26 cellular contexts compared by ENCODE assay signal in genomic region chr10:50271564-50272250, GRCh38. TPM values are rescaled to one million over a fixed set of nuclear protein-coding genes. Genes with fewer than 3 reads are reported as not detected.
A peak's percentile ranks its signal among the peaks of the same experiment; 100 is the strongest.
DNase-seq lines count a peak whose midpoint lies in the region; ATAC-seq, FAIRE-seq and TF ChIP-seq lines count a peak whose summit lies in the region.
"Had no signal": no experiment of that assay in that cellular context is flagged by ENCODE, and none has a peak within 500 bp of the region (broad histone marks: within the 10 kb centered on the region; RNA-seq: fewer than 3 reads in every experiment).

No MANE protein-coding gene starts in this region.

- TF ChIP-seq POLR2A in HepG2 (IDR thresholded peaks at IDR 0.05; ENCODE audit: insufficient read depth in 1 of 2, low read depth in 2 of 2, low read length in 2 of 2): no peak
- TF ChIP-seq POLR2A in right lobe of liver (IDR thresholded peaks at IDR 0.05): no peak
- no peak for TF ChIP-seq POLR2A in K562 (conservative IDR thresholded peaks at IDR 0.05)

- in situ Hi-C loops in HepG2 (cut with HindIII; ENCODE audit: extremely low pct_ligation_motif_present, low pct_unique_long_range_greater_than_20kb): no loop called here
- in situ Hi-C loops in K562 (cut with MboI): no loop called here

- no peak overlapping the region for H3K9ac ChIP-seq in HepG2 (ENCODE audit: insufficient read depth, low read depth, low read length)
- no peak overlapping the region for H3K9ac ChIP-seq in K562 (ENCODE audit: insufficient read depth in 1 of 2, low read depth in 2 of 2, low read length in 2 of 2)

- H3K9me3 ChIP-seq in HepG2 (ENCODE audit: low read length) (no peaks in the 10 kb centered on the region), right lobe of liver (no peaks in the 10 kb centered on the region), HEK293 (ENCODE audit: control insufficient read depth, insufficient read depth, low read depth, low read length) (no peaks in the 10 kb centered on the region), K562 (replicated peaks; ENCODE audit: control insufficient read depth, insufficient read depth, low read depth, low read length) (no peaks in the 10 kb centered on the region)
- H3K9me3 ChIP-seq: BE2C, MG63, SJCRH30 had no signal

- H3K27me3 ChIP-seq in HepG2 (ENCODE audit: control insufficient read depth in 1 of 2, insufficient read depth in 2 of 2, low read length in 2 of 2) (no peaks in the 10 kb centered on the region; a peak in 1 of 5 replicates), right lobe of liver (no peaks in the 10 kb centered on the region), K562 (ENCODE audit: control insufficient read depth in 2 of 2, insufficient read depth in 2 of 2, low read length in 2 of 2) (no peaks in the 10 kb centered on the region)
- H3K27me3 ChIP-seq: BE2C, MG63, SJCRH30 had no signal

- intact Hi-C loops in HepG2 (cut with micrococcal nuclease; ENCODE audit: unreplicated experiment) (no loop called here), right lobe of liver (cut with DNase I) (no loop called here), K562 (cut with micrococcal nuclease) (no loop called here)

- H3K9me1 ChIP-seq in K562 (ENCODE audit: control insufficient read depth, insufficient read depth, low read length): no peaks in the 10 kb centered on the region

- peaks cover 24% of the 10 kb centered on the region for H3K27me3 Mint-ChIP-seq in mesothelial cell of epicardium (ENCODE audit: low read depth)

- no peaks in the 10 kb centered on the region for H4K20me1 ChIP-seq in HepG2 (ENCODE audit: insufficient read depth, low read length)
- H4K20me1 ChIP-seq in K562 (replicated peaks; ENCODE audit: control insufficient read depth, insufficient read depth, low read length): no peaks in the 10 kb centered on the region

- H3K4me3 ChIP-seq in HepG2 (replicated peaks in 1 of 3; ENCODE audit: insufficient read depth in 1 of 3, low read depth in 2 of 3, low read length in 3 of 3): no peak overlapping the region
- H3K4me3 ChIP-seq in right lobe of liver: no peak overlapping the region
- no peak overlapping the region for H3K4me3 ChIP-seq in HEK293 (ENCODE audit: low read depth, low read length)
- H3K4me3 ChIP-seq in K562: no peak overlapping the region
- H3K4me3 ChIP-seq: MG63, SJCRH30 had no signal

- ATAC-seq in HepG2 (no peak), right lobe of liver (no peak), K562 (peak; percentile 76), GM19328 (IDR thresholded peaks at IDR 0.05; ENCODE audit: unreplicated experiment) (no peak)
- ATAC-seq: SK-N-SH treated with all-trans-retinoic acid at 6 μM for 48 hours had no signal

- H3K9me3 Mint-ChIP-seq in mesothelial cell of epicardium: no peaks in the 10 kb centered on the region

- DNase-seq in HepG2 (ENCODE audit: low spot score) (no peak), right lobe of liver (no peak), K562 (ENCODE audit: extremely low read depth in 1 of 4, low spot score in 3 of 4) (peak; percentile 58 to 69 (median 65)), medulla oblongata (ENCODE audit: extremely low spot score) (no peak), mesothelial cell of epicardium (ENCODE audit: low spot score in 2 of 2, unreplicated experiment in 2 of 2) (no peak)
- DNase-seq in activated T-cell treated with anti-CD3 and anti-CD28 coated beads, Interleukin-2, amount 50 U/mL, for 1 hour: no peak
- DNase-seq: 8988T, ACHN, BE2C, Calu3, DMS79 treated with DMSO at 0.1 percent for 48 hours, GF-D8, GOT3, KBM-7, MG63, NCI-H1105 treated with DMSO at 0.1 percent for 48 hours, NCI-H146, NCI-H1930, NCI-H2107, NCI-H446, NCI-H524 treated with DMSO at 0.1 percent for 48 hours, NCI-H774 had no signal

- no peaks in the 10 kb centered on the region for H3K4me1 Mint-ChIP-seq in mesothelial cell of epicardium

- H3K27ac ChIP-seq in HepG2 (ENCODE audit: extremely low read length, insufficient read depth, low read length): no peak overlapping the region
- no peak overlapping the region for H3K27ac ChIP-seq in right lobe of liver
- H3K27ac ChIP-seq in HEK293 (ENCODE audit: extremely low read depth, low read depth, low read length): no peak overlapping the region
- H3K27ac ChIP-seq in K562 (ENCODE audit: extremely low read depth, low read depth, low read length): no peak overlapping the region
- H3K27ac ChIP-seq: SJCRH30 had no signal

- H3K36me3 Mint-ChIP-seq in mesothelial cell of epicardium: no peaks in the 10 kb centered on the region

- no peak overlapping the region for H3K4me3 Mint-ChIP-seq in mesothelial cell of epicardium

- TF ChIP-seq RAD21 in HepG2 (CRISPR knock-in tag; IDR thresholded peaks at IDR 0.05) (no peak), K562 (CRISPR knock-in tag; conservative IDR thresholded peaks at IDR 0.05 in 1 of 2, IDR thresholded peaks at IDR 0.05 in 1 of 2) (peak in 1 of 2 experiments; percentile 59; a peak in 2 of 4 replicates)

- H3K36me3 ChIP-seq in HepG2 (replicated peaks in 1 of 2; ENCODE audit: control insufficient read depth in 1 of 2, insufficient read depth in 2 of 2, low read length in 2 of 2) (no peaks in the 10 kb centered on the region), right lobe of liver (no peaks in the 10 kb centered on the region), HEK293 (ENCODE audit: control insufficient read depth in 2 of 2, insufficient read depth in 1 of 2, low read length in 2 of 2) (no peaks in the 10 kb centered on the region), K562 (ENCODE audit: control insufficient read depth, insufficient read depth, low read length) (no peaks in the 10 kb centered on the region)
- H3K36me3 ChIP-seq: BE2C, MG63, SJCRH30 had no signal

- H3K79me2 ChIP-seq in HepG2 (ENCODE audit: insufficient read depth, low read length) (no peaks in the 10 kb centered on the region), K562 (ENCODE audit: control insufficient read depth, insufficient read depth, low read length) (no peaks in the 10 kb centered on the region)

- CTCF ChIA-PET in HepG2 (lab: Yijun Ruan, JAX; ENCODE audit: low intra/inter-chr PET ratio, low total read pairs): no interaction called here
- CTCF ChIA-PET in HEK293 (lab: Yijun Ruan, JAX): no interaction called here
- CTCF ChIA-PET in K562 (lab: Yijun Ruan, JAX; ENCODE audit: low intra/inter-chr PET ratio): no interaction called here

- TF ChIP-seq CTCF in HepG2 (CRISPR knock-in tag; IDR thresholded peaks at IDR 0.05): peak; percentile 38; the same call in 1 of the 2 replicates
- TF ChIP-seq CTCF in right lobe of liver (IDR thresholded peaks at IDR 0.05): no peak
- TF ChIP-seq CTCF in HEK293 (tag by site-specific recombination; IDR thresholded peaks at IDR 0.05): no peak
- TF ChIP-seq CTCF in K562 (IDR thresholded peaks at IDR 0.05 in 2 of 3, conservative IDR thresholded peaks at IDR 0.05 in 1 of 3; ENCODE audit: insufficient read depth in 2 of 3, low read depth in 1 of 3, low read length in 3 of 3): peak; percentile 44 to 57 (median 56); a peak in 5 of 6 replicates
- TF ChIP-seq CTCF in mesothelial cell of epicardium (IDR thresholded peaks at IDR 0.05; ENCODE audit: unreplicated experiment): no peak

- H3K4me2 ChIP-seq in HepG2 (ENCODE audit: low read depth, low read length) (no peak overlapping the region), K562 (ENCODE audit: insufficient read depth, low read length) (peak overlapping the region; percentile 46)

- H3K27ac Mint-ChIP-seq in mesothelial cell of epicardium: no peak overlapping the region

- FAIRE-seq in HepG2 (lab: Jason Lieb, UNC): no peak
- peak; percentile 19 for FAIRE-seq in K562 (lab: Jason Lieb, UNC)

- H3K4me1 ChIP-seq in HepG2 (ENCODE audit: insufficient read depth, low read length): no peaks in the 10 kb centered on the region
- H3K4me1 ChIP-seq in right lobe of liver: no peaks in the 10 kb centered on the region
- H3K4me1 ChIP-seq in HEK293 (ENCODE audit: control insufficient read depth, insufficient read depth, low read length): no peaks in the 10 kb centered on the region
- H3K4me1 ChIP-seq in K562 (replicated peaks in 1 of 2; ENCODE audit: control insufficient read depth in 2 of 2, insufficient read depth in 2 of 2, low read length in 2 of 2): peaks cover 7 to 14% of the 10 kb centered on the region in 2 experiments; a peak in 4 of 5 replicates
- H3K4me1 ChIP-seq: BE2C, SJCRH30 had no signal

- BruUV-seq in HepG2 (replicated peaks; lab: Mats Ljungman, UMichigan) (no TSS peak), K562 (replicated peaks; lab: Mats Ljungman, UMichigan) (no TSS peak)

- POLR2A ChIA-PET in HepG2 (lab: Yijun Ruan, JAX) (no interaction called here), HEK293 (lab: Yijun Ruan, JAX) (no interaction called here), K562 (lab: Yijun Ruan, JAX) (interaction anchor here (0.6 kb wide), 2 partner anchors 24 to 102 kb away, joined by 4 read pairs; no protein-coding TSS in a partner anchor)

- no peak for TF ChIP-seq EP300 in HepG2 (IDR thresholded peaks at IDR 0.05; ENCODE audit: low read depth in 2 of 2, low read length in 2 of 2)
- no peak for TF ChIP-seq EP300 in HepG2 (CRISPR knock-in tag; IDR thresholded peaks at IDR 0.05; ENCODE audit: borderline replicate concordance)
- no peak for TF ChIP-seq EP300 in K562 (IDR thresholded peaks at IDR 0.05; ENCODE audit: low read length)

- H2AFZ ChIP-seq in HepG2 (ENCODE audit: low read length) (no peak overlapping the region), K562 (ENCODE audit: low read depth, low read length) (peak overlapping the region; percentile 58)

- WGBS in HepG2 (ENCODE audit: low lambda C conversion rate): 51% methylated on average over 3 of the region's 3 CpGs
- WGBS in right lobe of liver (ENCODE audit: insufficient coverage, low coverage, low lambda C conversion rate, missing lambda C conversion rate): 51% methylated on average over 2 of the region's 3 CpGs
- WGBS in K562 (ENCODE audit: insufficient coverage, low coverage, missing lambda C conversion rate): 12% methylated on average over 3 of the region's 3 CpGs

RNA-seq across cellular contexts. Expression of gene ASAH2, which starts 20.4 kb away (rescaled TPM):
- 8.9 and 16.0 TPM in 2 replicates for total RNA-seq in HepG2 (2016; rRNA removed; fragmentation: Illumina TruSeq; extraction: Trizol)
- 1.1 and 1.7 TPM in 2 replicates for total RNA-seq in HepG2 (2016; cell fraction: cytosol; rRNA removed; fragmentation: Illumina TruSeq; extraction: Trizol; ENCODE audit: low read depth)
- 8.2 and 13.2 TPM in 2 replicates for total RNA-seq in HepG2 (2016; cell fraction: insoluble cytoplasmic fraction; rRNA removed; fragmentation: Illumina TruSeq; extraction: Trizol)
- 2.7 and 6.0 TPM in 2 replicates for total RNA-seq in HepG2 (2016; cell fraction: membrane; rRNA removed; fragmentation: Illumina TruSeq; extraction: Trizol)
- total RNA-seq in HepG2 (2016; cell fraction: nucleus; rRNA removed; fragmentation: Illumina TruSeq; extraction: Trizol): 12.5 and 13.1 TPM in 2 replicates
- 14.8 and 17.9 TPM in 2 replicates for polyA plus RNA-seq in HepG2 (2011; rRNA removed)
- polyA plus RNA-seq in HepG2 (2011; cell fraction: cytosol; rRNA removed): 10.0 and 11.0 TPM in 2 replicates
- 8.1 and 9.8 TPM in 2 replicates for polyA plus RNA-seq in HepG2 (2011; cell fraction: nucleus; rRNA removed)
- 4.6 TPM in 2 replicates for polyA plus RNA-seq in HepG2 (2012)
- 0.70 and 1.3 TPM in 2 replicates for polyA plus RNA-seq in HepG2 (2016; cell fraction: cytosol; fragmentation: Illumina TruSeq; extraction: Trizol; ENCODE audit: low read depth)
- polyA plus RNA-seq in HepG2 (2016; cell fraction: insoluble cytoplasmic fraction; fragmentation: Illumina TruSeq; extraction: Trizol; ENCODE audit: low read depth): 3.4 and 6.6 TPM in 2 replicates
- 0.94 and 1.8 TPM in 2 replicates for polyA plus RNA-seq in HepG2 (2016; cell fraction: membrane; fragmentation: Illumina TruSeq; extraction: Trizol; ENCODE audit: low read depth)
- 12.1 and 13.5 TPM in 2 replicates for polyA plus RNA-seq in HepG2 (2016; cell fraction: nucleus; fragmentation: Illumina TruSeq; extraction: Trizol; ENCODE audit: insufficient read depth, low read depth)
- 2.8 and 27.5 TPM in 2 replicates for polyA minus RNA-seq in HepG2 (2011; rRNA and poly(A)+ RNA removed; ENCODE audit: low replicate concordance)
- polyA minus RNA-seq in HepG2 (2011; cell fraction: cytosol; rRNA and poly(A)+ RNA removed): 15.3 and 18.1 TPM in 2 replicates
- 15.1 and 15.3 TPM in 2 replicates for polyA minus RNA-seq in HepG2 (2011; cell fraction: nucleus; rRNA and poly(A)+ RNA removed)
- total RNA-seq in right lobe of liver: 1 to 10 TPM; 1.0 to 6.4 (median 1.8) TPM
- total RNA-seq in K562 (2011; cell fraction: chromatin; rRNA removed; ENCODE audit: low replicate concordance): 1.2 and 1.3 TPM in 2 replicates
- total RNA-seq in K562 (2011; cell fraction: nucleolus; rRNA removed): 0.17 and 1.3 TPM in 2 replicates
- total RNA-seq in K562 (2011; cell fraction: nucleoplasm; rRNA removed): 0.66 and 1.8 TPM in 2 replicates
- total RNA-seq in K562 (2014; rRNA removed): 2.5 and 6.5 TPM in 2 replicates
- total RNA-seq in K562 (2014; rRNA removed; fragmentation: Illumina TruSeq; extraction: Trizol): 5.5 and 6.5 TPM in 2 replicates
- 2.7 and 3.5 TPM in 2 replicates for total RNA-seq in K562 (2015; rRNA removed; fragmentation: Illumina TruSeq; extraction: Trizol)
- 7.6 and 11.8 TPM in 2 replicates for total RNA-seq in K562 (2021)
- 8.6 and 8.7 TPM in 2 replicates for polyA plus RNA-seq in K562 (2011; rRNA removed)
- 0.54 and 4.2 TPM in 2 replicates for polyA plus RNA-seq in K562 (2011; cell fraction: cytosol; rRNA removed)
- polyA plus RNA-seq in K562 (2011; cell fraction: nucleus; rRNA removed): 13.6 and 15.9 TPM in 2 replicates
- 4.9 and 5.0 TPM in 2 replicates for polyA plus RNA-seq in K562 (2012)
- 7.7 and 8.3 TPM in 2 replicates for polyA plus RNA-seq in K562 (2014; fragmentation: Illumina TruSeq; extraction: Trizol)
- 10 to 100 TPM in 1 of 2 experiments, 1 to 10 TPM in 1; 8.5 to 12.0 TPM for polyA plus RNA-seq in K562 (2014; fragmentation: Nextera tagmentation; extraction: Ambion mirVana)
- 8.4 and 11.0 TPM in 2 replicates for polyA plus RNA-seq in K562 (2014; rRNA removed)
- polyA minus RNA-seq in K562 (2011; rRNA and poly(A)+ RNA removed): 9.9 and 11.4 TPM in 2 replicates
- polyA minus RNA-seq in K562 (2011; cell fraction: cytosol; rRNA and poly(A)+ RNA removed): 0.64 and 4.3 TPM in 2 replicates
- polyA minus RNA-seq in K562 (2011; cell fraction: nucleus; rRNA and poly(A)+ RNA removed): 1.2 and 1.8 TPM in 2 replicates
- total RNA-seq in mesothelial cell of epicardium: 7.1 to 8.3 TPM (median 8.1 TPM) in 3 replicates

Comparison
In these comparisons a context has a peak if more than half of its experiments do, and no peak if none do; other contexts are left out.
1. CTCF ChIP-seq: peak in HepG2 (single experiment) and K562 (3 of 3); none in right lobe of liver (0 of 4), HEK293 (single experiment) and mesothelial cell of epicardium (single experiment).
2. DNase-seq: peak in K562 (4 of 4); none in HepG2 (single experiment), right lobe of liver (0 of 3), activated T-cell treated with anti-CD3 and anti-CD28 coated beads, Interleukin-2, amount 50 U/mL, for 1 hour (single experiment), medulla oblongata (single experiment) and mesothelial cell of epicardium (0 of 2).
3. Of the 241 proteins assayed by ChIP-seq in both HepG2 and K562: peak only in HepG2: STAG1; only in K562: MEF2D and MTA3; in both: CTCF; in neither: 236; mixed calls (peak in some experiments, not most) for 1.